Comparison of ENCODE assay signal across 1 cellular context in the genomic region with DNA sequence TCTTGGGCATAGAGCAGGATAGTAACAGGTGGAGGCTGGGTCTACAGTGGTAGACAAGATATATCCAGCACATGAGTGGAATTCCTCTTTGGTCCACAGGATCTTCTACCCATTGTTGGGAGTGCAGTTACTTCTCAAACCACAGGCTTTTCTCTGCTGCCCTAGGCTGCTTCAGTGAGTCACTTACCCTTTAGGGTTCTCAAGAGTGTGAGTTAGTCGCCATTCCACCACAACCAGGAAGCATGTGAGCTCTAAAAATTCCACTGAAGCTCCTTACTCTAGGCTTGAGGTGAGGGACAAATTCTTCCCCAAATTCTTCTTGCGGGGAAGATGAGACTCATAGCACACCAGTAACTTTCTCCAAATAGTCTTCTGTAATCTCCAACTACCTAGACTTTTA.
TF ChIP-seq lines count a peak whose summit lies in the region.

No MANE protein-coding gene starts in this region.

TF ChIP-seq in HCT116, 20 proteins besides CTCF, POLR2A, EP300 and RAD21:
- TF ChIP-seq MAX (IDR thresholded peaks at IDR 0.05) (no peak), POLR2AphosphoS5 (IDR thresholded peaks at IDR 0.05; ENCODE audit: low read depth, low read length) (no peak), TCF7L2 (IDR thresholded peaks at IDR 0.05; ENCODE audit: borderline replicate concordance, extremely low read depth, insufficient read depth, insufficient read length) (no peak), YY1 (IDR thresholded peaks at IDR 0.05; ENCODE audit: extremely low read depth, insufficient replicate concordance, low read depth, low read length) (no peak), SP1 (IDR thresholded peaks at IDR 0.05; ENCODE audit: low read depth) (no peak)
TF ChIP-seq in HCT116: peak in this region for 0.
